Comparison of ENCODE assay signal across 10 cellular contexts in the genomic region with DNA sequence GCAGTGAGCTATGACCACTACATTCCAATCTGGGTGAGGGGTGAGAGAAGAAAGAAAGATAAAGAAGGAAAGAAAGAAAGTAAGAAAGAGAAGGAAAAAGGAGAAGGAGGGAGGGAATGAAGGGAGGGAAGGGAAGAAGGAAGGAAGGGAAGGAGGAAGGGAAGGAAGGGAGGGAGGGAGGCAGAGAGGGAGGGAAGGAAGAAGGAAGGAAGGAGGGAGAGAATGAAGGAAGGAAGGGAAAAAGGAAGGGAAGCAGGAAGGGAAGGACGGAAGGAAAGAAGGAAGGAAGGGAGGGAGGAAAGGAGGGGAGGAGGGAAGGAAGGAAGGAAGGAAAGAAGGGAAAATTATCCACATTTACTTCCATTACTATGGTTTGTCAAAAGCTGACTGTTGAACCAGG. TPM values are rescaled to one million over a fixed set of nuclear protein-coding genes. Genes with fewer than 3 reads are reported as not detected.
"Had no signal": no experiment of that assay in that cellular context is flagged by ENCODE, and none has a peak within 500 bp of the region (broad histone marks: within the 10 kb centered on the region; RNA-seq: fewer than 3 reads in every experiment).

No MANE protein-coding gene starts in this region.

- H3K27ac ChIP-seq: HL-60, KMS-11 had no signal

- DNase-seq: IMR-90, Karpas-422, KBM-7, KG1 had no signal

- H3K4me2 ChIP-seq: KMS-11 had no signal

- H3K9ac ChIP-seq: KMS-11 had no signal

- FAIRE-seq: HepG2, HTR-8/SVneo had no signal

- ATAC-seq: HepG2 had no signal

RNA-seq across cellular contexts. Expression of a gene that starts 39.4 kb away (rescaled TPM):
- total RNA-seq: IMR-90 had no signal
- polyA plus RNA-seq: HepG2, IgD-negative memory B cell, IMR-90 had no signal

RNA-seq across cellular contexts. Expression of a gene that starts 55.5 kb away (rescaled TPM):
- total RNA-seq: HepG2, HT1080, IMR-90 had no signal
- polyA plus RNA-seq: HepG2, IgD-negative memory B cell, IMR-90 had no signal
